Comparison of ENCODE assay signal across 10 cellular contexts in the genomic region with DNA sequence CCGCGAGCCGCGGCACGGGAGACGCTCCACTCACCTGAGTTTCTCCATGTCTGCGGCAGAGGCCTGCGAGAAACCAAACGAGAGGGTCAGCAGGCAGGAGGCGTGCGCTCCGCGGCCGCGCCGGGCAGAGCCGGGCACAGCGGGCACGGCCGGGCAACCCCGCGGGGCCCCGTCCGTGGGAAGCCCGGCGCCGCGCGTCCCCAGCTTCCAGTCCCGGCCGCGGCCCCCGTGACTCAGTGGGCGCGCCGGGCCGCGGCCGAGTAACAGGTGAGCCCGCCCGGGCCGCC. TPM values are rescaled to one million over a fixed set of nuclear protein-coding genes. Genes with fewer than 3 reads are reported as not detected.
A peak's percentile ranks its signal among the peaks of the same experiment; 100 is the strongest.
DNase-seq lines count a peak whose midpoint lies in the region; ATAC-seq and TF ChIP-seq lines count a peak whose summit lies in the region.
"Had no signal": no experiment of that assay in that cellular context is flagged by ENCODE, and none has a peak within 500 bp of the region (broad histone marks: within the 10 kb centered on the region; RNA-seq: fewer than 3 reads in every experiment).

No MANE protein-coding gene starts in this region.

- CTCF ChIA-PET in CD8-positive, alpha-beta T cell (lab: Charles Lee): no interaction called here

- H3K36me3 ChIP-seq in ES-I3 (ENCODE audit: insufficient read depth, low read length) (no peaks in the 10 kb centered on the region), Peyer's patch (no peaks in the 10 kb centered on the region), iPS DF 6.9 (ENCODE audit: control insufficient read depth, insufficient read depth, low read length) (no peaks in the 10 kb centered on the region)
- no peaks in the 10 kb centered on the region for H3K36me3 ChIP-seq in CD8-positive, alpha-beta T cell (ENCODE audit: insufficient read depth, low read length)

- H3K27ac Mint-ChIP-seq in CD8-positive, alpha-beta T cell: no peak overlapping the region

- intact Hi-C loops in CD8-positive, alpha-beta T cell (cut with DNase I, micrococcal nuclease): loop anchor here in 1 of 2 experiments (5.0 kb wide), 1 partner anchor 74 kb away; no protein-coding TSS in a partner anchor

- H3K27ac ChIP-seq in Peyer's patch (no peak overlapping the region), iPS DF 6.9 (ENCODE audit: low read length) (no peak overlapping the region), skin epidermis (no peak overlapping the region)
- no peak overlapping the region for H3K27ac ChIP-seq in CD8-positive, alpha-beta T cell (ENCODE audit: low read depth, low read length)

- H3K36me3 Mint-ChIP-seq in CD8-positive, alpha-beta T cell: no peaks in the 10 kb centered on the region

- TF ChIP-seq POLR2A in Peyer's patch (IDR thresholded peaks at IDR 0.05): no peak

- H3K4me3 ChIP-seq in Peyer's patch (peak overlapping the region in 3 of 4 donors; percentile 28 to 51 (median 51)), iPS DF 6.9 (ENCODE audit: low read length) (peak overlapping the region; percentile 29; the same call in 1 of the 2 replicates), skin epidermis (peak overlapping the region in 6 of 7 experiments; percentile 16 to 36 (median 24))
- H3K4me3 ChIP-seq in CD8-positive, alpha-beta T cell (ENCODE audit: low read depth, low read length): no peak overlapping the region

- ATAC-seq in HG03378 (IDR thresholded peaks at IDR 0.05; ENCODE audit: unreplicated experiment): no peak
- no peak for ATAC-seq in CD8-positive, alpha-beta T cell

- H3K9ac ChIP-seq in ES-I3 (ENCODE audit: low read depth, low read length): peak overlapping the region; percentile 69; the same call in 1 of the 2 replicates

- no peak overlapping the region for H3K4me3 Mint-ChIP-seq in CD8-positive, alpha-beta T cell

- H3K27me3 ChIP-seq in Peyer's patch (peaks cover 0 to 32% of the 10 kb centered on the region in 2 donors), iPS DF 6.9 (ENCODE audit: control insufficient read depth, insufficient read depth, low read length) (peaks cover 10% of the 10 kb centered on the region; the same call in 1 of the 2 replicates)
- H3K27me3 ChIP-seq in CD8-positive, alpha-beta T cell (ENCODE audit: insufficient read depth, low read length): peaks cover 12% of the 10 kb centered on the region

- POLR2A ChIA-PET in CD8-positive, alpha-beta T cell (lab: Charles Lee): interaction anchor here (1.8 kb wide), 1 partner anchor 22 kb away, joined by 4 read pairs; no protein-coding TSS in a partner anchor

- TF ChIP-seq CTCF in Peyer's patch (IDR thresholded peaks at IDR 0.05): no peak
- TF ChIP-seq CTCF in CD8-positive, alpha-beta T cell (IDR thresholded peaks at IDR 0.05): no peak

- no CpG with 5 or more reads among the region's 42 CpGs for WGBS in iPS DF 6.9 (ENCODE audit: insufficient coverage, insufficient read length)

- peaks cover 7% of the 10 kb centered on the region for H3K4me1 Mint-ChIP-seq in CD8-positive, alpha-beta T cell (ENCODE audit: low read depth)

- no peak for DNase-seq in Peyer's patch
- no peak for DNase-seq in iPS DF 6.9 (ENCODE audit: low read depth, low spot score)
- no peak for DNase-seq in globus pallidus (ENCODE audit: low spot score)
- no peak for DNase-seq in NCI-H128 (lab: John Stamatoyannopoulos, UW; ENCODE audit: unreplicated experiment)
- no peak for DNase-seq in CD8-positive, alpha-beta T cell
- DNase-seq: cerebellar nuclear complex, NCI-H146 had no signal

- H3K9me3 ChIP-seq in ES-I3 (ENCODE audit: control insufficient read depth, insufficient read depth, low read length): no peaks in the 10 kb centered on the region
- H3K9me3 ChIP-seq in Peyer's patch: no peaks in the 10 kb centered on the region
- H3K9me3 ChIP-seq in iPS DF 6.9 (ENCODE audit: control insufficient read depth, insufficient read depth, low read length): no peaks in the 10 kb centered on the region
- no peaks in the 10 kb centered on the region for H3K9me3 ChIP-seq in CD8-positive, alpha-beta T cell (ENCODE audit: low read length)

- peaks cover 17% of the 10 kb centered on the region for H3K4me1 ChIP-seq in ES-I3 (ENCODE audit: insufficient read depth, low read length)
- peaks cover 0 to 24% (median 9%) of the 10 kb centered on the region in 4 donors for H3K4me1 ChIP-seq in Peyer's patch
- peaks cover 7% of the 10 kb centered on the region; the same call in 1 of the 2 replicates for H3K4me1 ChIP-seq in iPS DF 6.9 (ENCODE audit: control insufficient read depth, insufficient read depth, low read length)
- peaks cover 11% of the 10 kb centered on the region for H3K4me1 ChIP-seq in CD8-positive, alpha-beta T cell (ENCODE audit: insufficient read depth, low read length)

- no peaks in the 10 kb centered on the region for H3K9me3 Mint-ChIP-seq in CD8-positive, alpha-beta T cell

- peaks cover 42% of the 10 kb centered on the region for H3K27me3 Mint-ChIP-seq in CD8-positive, alpha-beta T cell (ENCODE audit: low read depth)

RNA-seq across cellular contexts. Expression of a gene that starts 19.4 kb away (rescaled TPM):
- total RNA-seq in Peyer's patch: 10 to 100 TPM in 1 of 4 donors, 1 to 10 TPM in 2, not detected in 1; 1.6 to 31.8 (median 6.6) TPM
- total RNA-seq in CD8-positive, alpha-beta T cell: 1 to 10 TPM in 1 of 2 experiments, under 1 TPM in 1; 0.61 to 1.9 TPM
